Comparison of ENCODE assay signal across 24 cellular contexts in genomic region chr18:69172046-69172445, GRCh38.
"Had no signal": no experiment of that assay in that cellular context is flagged by ENCODE, and none has a peak within 500 bp of the region (broad histone marks: within the 10 kb centered on the region; RNA-seq: fewer than 3 reads in every experiment).

No MANE protein-coding gene starts in this region.

- H3K4me1 ChIP-seq: adrenal gland, gastrocnemius medialis, sigmoid colon, upper lobe of left lung had no signal

- H3K9me3 ChIP-seq: adrenal gland, gastrocnemius medialis, thoracic aorta, upper lobe of left lung had no signal

- DNase-seq: activated CD4-positive, alpha-beta T cell treated with anti-CD3 and anti-CD28 coated beads, Interleukin-2, amount 10 ng/mL, durations not matched to agents 7 days and 5 days; activated CD4-positive, CD25-positive, alpha-beta regulatory T cell treated with anti-CD3 and anti-CD28 coated beads, Interleukin-2, amount 50 U/mL, for 72 hours; activated gamma-delta T cell treated with Interleukin-2 at 50 U/mL for 16 hours; activated T-cell treated with anti-CD3 and anti-CD28 coated beads, Interleukin-2, amount 50 U/mL, for 1 hour; adrenal gland; cerebellar nuclear complex; gastrocnemius medialis; head of caudate nucleus; hypothalamus; left ventricle myocardium superior; retina; sigmoid colon; stimulated activated CD4-positive, alpha-beta T cell treated with anti-CD3 and anti-CD28 coated beads, Interleukin-2, amount 100 ng/mL, for 48 hours; stimulated activated CD8-positive, alpha-beta memory T cell treated with anti-CD3 and anti-CD28 coated beads, Interleukin-4, amount 100 ng/mL, for 48 hours; stimulated activated naive B cell treated with anti-CD40 and anti-IgM and Interleukin-4, amounts not matched to agents 10 μg/mL and 1 μg/mL and 100 μg/mL, for 72 hours; T-cell; upper lobe of left lung; WERI-Rb-1 had no signal

- ATAC-seq: gastrocnemius medialis; left ventricle myocardium superior; natural killer cell treated with Interleukin-12 subunit alpha and Interleukin-12 subunit beta and Interleukin-15 and Interleukin-18, amount 100 ng/mL, for 72 hours; stimulated activated naive B cell treated with anti-CD40 and anti-IgM and Interleukin-4, amounts not matched to agents 10 μg/mL and 1 μg/mL and 100 μg/mL, for 72 hours; T-cell had no signal

- FAIRE-seq: astrocyte, islet of Langerhans, TTC549 had no signal

- H3K36me3 ChIP-seq: adrenal gland, gastrocnemius medialis, sigmoid colon, thoracic aorta, upper lobe of left lung, WERI-Rb-1 had no signal

- H3K4me3 ChIP-seq: adrenal gland, coronary artery, gastrocnemius medialis, sigmoid colon, thoracic aorta, upper lobe of left lung had no signal

- H3K27me3 ChIP-seq: adrenal gland, gastrocnemius medialis, sigmoid colon, upper lobe of left lung had no signal

- H3K27ac ChIP-seq: adrenal gland, coronary artery, gastrocnemius medialis, sigmoid colon, thoracic aorta, upper lobe of left lung, WERI-Rb-1 had no signal
